20 cellular contexts compared by ENCODE assay signal in the genomic region with DNA sequence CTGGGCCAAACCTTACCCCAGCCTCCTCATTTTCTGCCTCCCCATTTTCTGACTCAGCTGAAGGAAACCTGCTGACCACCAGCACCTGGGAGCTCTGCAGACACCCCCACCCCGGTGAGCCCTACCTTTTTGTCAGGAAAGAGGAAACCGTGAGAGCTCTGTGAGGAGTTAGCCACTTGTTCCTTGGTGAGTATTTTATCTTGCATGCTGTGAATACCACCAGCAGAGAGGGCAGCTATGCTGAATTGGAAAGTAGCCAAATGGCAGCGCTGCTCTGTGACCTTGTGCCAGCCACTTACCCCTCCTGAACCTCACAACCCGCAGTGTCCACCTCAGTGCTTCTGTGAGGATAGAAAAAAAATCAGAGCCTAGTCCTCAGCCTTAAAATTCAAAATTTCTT. TPM values are rescaled to one million over a fixed set of nuclear protein-coding genes. Genes with fewer than 3 reads are reported as not detected.
DNase-seq lines count a peak whose midpoint lies in the region; FAIRE-seq and TF ChIP-seq lines count a peak whose summit lies in the region.
"Had no signal": no experiment of that assay in that cellular context is flagged by ENCODE, and none has a peak within 500 bp of the region (broad histone marks: within the 10 kb centered on the region; RNA-seq: fewer than 3 reads in every experiment).

No MANE protein-coding gene starts in this region.

- no peak for DNase-seq in activated naive CD4-positive, alpha-beta T cell (lab: John Stamatoyannopoulos, UW)
- DNase-seq in testis (peak; percentile 23), SKM-1 treated with dmso at 0.1 percent for 144 hours (lab: John Stamatoyannopoulos, UW; ENCODE audit: unreplicated experiment) (no peak), frontal cortex (ENCODE audit: low spot score in 2 of 2) (no peak)
- DNase-seq in activated CD4-positive, CD25-positive, alpha-beta regulatory T cell treated with anti-CD3 and anti-CD28 coated beads, Interleukin-2, amount 50 U/mL, for 72 hours, result no peak
- DNase-seq: adrenal gland; colonic mucosa; GDM1; KG1; left colon; naive thymus-derived CD8-positive, alpha-beta T cell; NCI-H146; NCI-H2171; NCI-H524 treated with DMSO at 0.1 percent for 48 hours had no signal

- H3K27ac ChIP-seq in OCI-LY3 (ENCODE audit: low read length) (peak overlapping the region; percentile 57), liver (ENCODE audit: low read depth in 1 of 2, low read length in 2 of 2) (peak overlapping the region; percentile 4 to 58), testis (no peak overlapping the region)
- H3K27ac ChIP-seq: adrenal gland, breast epithelium, colonic mucosa, SJSA1 had no signal

- peak overlapping the region; percentile 47 for H3K4me3 Mint-ChIP-seq in activated naive CD4-positive, alpha-beta T cell treated with anti-CD3 and anti-CD28 coated beads, Interleukin-2, amount 50 U/mL, for 24 hours

- H3K4me1 ChIP-seq in OCI-LY3 (ENCODE audit: low read length), result peaks cover 25% of the 10 kb centered on the region
- peaks cover 7 to 27% (median 18%) of the 10 kb centered on the region in 4 donors for H3K4me1 ChIP-seq in liver (ENCODE audit: control insufficient read depth in 4 of 4, insufficient read depth in 4 of 4, low read length in 3 of 4)
- peaks cover 10% of the 10 kb centered on the region for H3K4me1 ChIP-seq in testis
- H3K4me1 ChIP-seq: breast epithelium, colonic mucosa had no signal

- H3K9me3 ChIP-seq in OCI-LY3 (ENCODE audit: insufficient read depth, low read length), result no peaks in the 10 kb centered on the region
- no peaks in the 10 kb centered on the region for H3K9me3 ChIP-seq in liver (ENCODE audit: control insufficient read depth in 4 of 4, low read length in 3 of 4)
- no peaks in the 10 kb centered on the region for H3K9me3 ChIP-seq in testis
- H3K9me3 ChIP-seq: adrenal gland, breast epithelium, colonic mucosa, SJSA1 had no signal

- H3K9ac ChIP-seq in OCI-LY3 (ENCODE audit: low read length) (peak overlapping the region; percentile 22; the same call in 1 of the 2 replicates), liver (ENCODE audit: low read depth in 1 of 2, low read length in 2 of 2) (no peak overlapping the region)

- H3K36me3 Mint-ChIP-seq in activated naive CD4-positive, alpha-beta T cell treated with anti-CD3 and anti-CD28 coated beads, Interleukin-2, amount 50 U/mL, for 24 hours, result peaks cover 4% of the 10 kb centered on the region

- H3K36me3 ChIP-seq in OCI-LY3 (replicated peaks; ENCODE audit: low read depth, low read length) (peaks cover 17% of the 10 kb centered on the region), liver (ENCODE audit: control insufficient read depth in 4 of 4, insufficient read depth in 3 of 4, low read depth in 1 of 4, low read length in 3 of 4) (peaks cover 3 to 17% (median 10%) of the 10 kb centered on the region in 4 donors), testis (ENCODE audit: low read depth, missing control alignments) (no peaks in the 10 kb centered on the region)
- H3K36me3 ChIP-seq: breast epithelium, colonic mucosa had no signal

- H3K4me3 ChIP-seq in OCI-LY3 (ENCODE audit: low read length) (peak overlapping the region; percentile 13; the same call in 1 of the 2 replicates), liver (ENCODE audit: low read depth in 1 of 3, low read length in 3 of 3) (peak overlapping the region in 1 of 3 donors; percentile 8), testis (no peak overlapping the region)
- H3K4me3 ChIP-seq: adrenal gland, breast epithelium, colonic mucosa, SJSA1 had no signal

- H4K20me1 ChIP-seq in OCI-LY3 (ENCODE audit: insufficient read depth, low read length), result no peaks in the 10 kb centered on the region

- no peaks in the 10 kb centered on the region for H3K9me3 Mint-ChIP-seq in activated naive CD4-positive, alpha-beta T cell treated with anti-CD3 and anti-CD28 coated beads, Interleukin-2, amount 50 U/mL, for 24 hours
- H3K9me3 Mint-ChIP-seq: naive thymus-derived CD8-positive, alpha-beta T cell had no signal

- FAIRE-seq in frontal cortex (lab: Jason Lieb, UNC), result no peak

- H2AFZ ChIP-seq in OCI-LY3 (ENCODE audit: low read depth, low read length), result no peak overlapping the region

- WGBS in liver, result 65% methylated on average over 4 of the region's 4 CpGs
- 55 to 92% methylated on average over 4 of the region's 4 CpGs for WGBS in testis, 2 donors

- TF ChIP-seq CTCF in OCI-LY3 (IDR thresholded peaks at IDR 0.05; ENCODE audit: low read depth, low read length), result no peak
- no peak for TF ChIP-seq CTCF in liver (IDR thresholded peaks at IDR 0.05; ENCODE audit: low read depth, low read length, missing input control)
- no peak for TF ChIP-seq CTCF in testis (IDR thresholded peaks at IDR 0.05)

- H3K4me1 Mint-ChIP-seq in activated naive CD4-positive, alpha-beta T cell treated with anti-CD3 and anti-CD28 coated beads, Interleukin-2, amount 50 U/mL, for 24 hours, result peaks cover 34% of the 10 kb centered on the region

- H3K4me2 ChIP-seq in OCI-LY3 (ENCODE audit: low read length), result peak overlapping the region; percentile 39

- intact Hi-C loops in testis (cut with DNase I; ENCODE audit: low total_unique reads), result no loop called here

- H3K79me2 ChIP-seq in OCI-LY3 (ENCODE audit: low read length), result peaks cover 19% of the 10 kb centered on the region

- no peaks in the 10 kb centered on the region for H3K27me3 ChIP-seq in OCI-LY3 (ENCODE audit: low read depth, low read length)
- no peaks in the 10 kb centered on the region for H3K27me3 ChIP-seq in liver (ENCODE audit: control insufficient read depth in 4 of 4, insufficient read depth in 4 of 4, low read length in 3 of 4)
- no peaks in the 10 kb centered on the region for H3K27me3 ChIP-seq in testis
- H3K27me3 ChIP-seq: adrenal gland, breast epithelium, colonic mucosa, SJSA1 had no signal

- no peak for TF ChIP-seq RAD21 in liver (IDR thresholded peaks at IDR 0.05)

- no peak overlapping the region for H3K27ac Mint-ChIP-seq in activated naive CD4-positive, alpha-beta T cell treated with anti-CD3 and anti-CD28 coated beads, Interleukin-2, amount 50 U/mL, for 24 hours
- H3K27ac Mint-ChIP-seq: progenitor cell of endocrine pancreas had no signal

- no peak for TF ChIP-seq POLR2A in testis (IDR thresholded peaks at IDR 0.05)

- no peaks in the 10 kb centered on the region for H3K27me3 Mint-ChIP-seq in activated naive CD4-positive, alpha-beta T cell treated with anti-CD3 and anti-CD28 coated beads, Interleukin-2, amount 50 U/mL, for 24 hours
- H3K27me3 Mint-ChIP-seq: naive thymus-derived CD8-positive, alpha-beta T cell; progenitor cell of endocrine pancreas had no signal

TF ChIP-seq in liver, 16 proteins besides CTCF, POLR2A, EP300 and RAD21:
- TF ChIP-seq JUND (IDR thresholded peaks at IDR 0.05) (no peak), EGR1 (IDR thresholded peaks at IDR 0.05; ENCODE audit: low read depth in 2 of 2) (no peak), FOXA2 (IDR thresholded peaks at IDR 0.05) (no peak), TAF1 (conservative IDR thresholded peaks at IDR 0.05) (no peak), HNF4A (conservative IDR thresholded peaks at IDR 0.05) (no peak), RXRA (IDR thresholded peaks at IDR 0.05) (no peak), NR2F2 (IDR thresholded peaks at IDR 0.05) (no peak)
- TF ChIP-seq, protein P1, sequence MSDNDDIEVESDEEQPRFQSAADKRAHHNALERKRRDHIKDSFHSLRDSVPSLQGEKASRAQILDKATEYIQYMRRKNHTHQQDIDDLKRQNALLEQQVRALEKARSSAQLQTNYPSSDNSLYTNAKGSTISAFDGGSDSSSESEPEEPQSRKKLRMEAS (IDR thresholded peaks at IDR 0.05), result no peak

RNA-seq across cellular contexts. Expression of a gene that starts 2.5 kb away (rescaled TPM):
- 10 to 100 TPM in 1 of 2 donors, 1 to 10 TPM in 1; 9.8 to 31.0 TPM for total RNA-seq in liver
- polyA plus RNA-seq in liver, result 10 to 100 TPM; 21.2 to 31.6 TPM
- 10 to 100 TPM; 28.3 to 37.5 TPM for total RNA-seq in testis
- 32.8 TPM for polyA plus RNA-seq in testis (ENCODE audit: insufficient read depth, low read depth, low replicate concordance)
- total RNA-seq in frontal cortex, result 16.3 TPM

RNA-seq across cellular contexts. Expression of a gene that starts 54.4 kb away (rescaled TPM):
- total RNA-seq in liver (10 to 100 TPM; 19.5 to 23.6 TPM), testis (10 to 100 TPM; 39.1 to 50.0 TPM), frontal cortex (78.7 TPM)
- polyA plus RNA-seq in liver (10 to 100 TPM; 13.6 to 18.7 TPM), testis (ENCODE audit: insufficient read depth, low read depth, low replicate concordance) (32.8 TPM)

Comparison
In these comparisons a context has a peak if more than half of its experiments do, and no peak if none do; other contexts are left out.
1. H3K27ac ChIP-seq: peak in OCI-LY3 (single experiment) and liver (2 of 2); none in testis (0 of 2).